In the genomic region with DNA sequence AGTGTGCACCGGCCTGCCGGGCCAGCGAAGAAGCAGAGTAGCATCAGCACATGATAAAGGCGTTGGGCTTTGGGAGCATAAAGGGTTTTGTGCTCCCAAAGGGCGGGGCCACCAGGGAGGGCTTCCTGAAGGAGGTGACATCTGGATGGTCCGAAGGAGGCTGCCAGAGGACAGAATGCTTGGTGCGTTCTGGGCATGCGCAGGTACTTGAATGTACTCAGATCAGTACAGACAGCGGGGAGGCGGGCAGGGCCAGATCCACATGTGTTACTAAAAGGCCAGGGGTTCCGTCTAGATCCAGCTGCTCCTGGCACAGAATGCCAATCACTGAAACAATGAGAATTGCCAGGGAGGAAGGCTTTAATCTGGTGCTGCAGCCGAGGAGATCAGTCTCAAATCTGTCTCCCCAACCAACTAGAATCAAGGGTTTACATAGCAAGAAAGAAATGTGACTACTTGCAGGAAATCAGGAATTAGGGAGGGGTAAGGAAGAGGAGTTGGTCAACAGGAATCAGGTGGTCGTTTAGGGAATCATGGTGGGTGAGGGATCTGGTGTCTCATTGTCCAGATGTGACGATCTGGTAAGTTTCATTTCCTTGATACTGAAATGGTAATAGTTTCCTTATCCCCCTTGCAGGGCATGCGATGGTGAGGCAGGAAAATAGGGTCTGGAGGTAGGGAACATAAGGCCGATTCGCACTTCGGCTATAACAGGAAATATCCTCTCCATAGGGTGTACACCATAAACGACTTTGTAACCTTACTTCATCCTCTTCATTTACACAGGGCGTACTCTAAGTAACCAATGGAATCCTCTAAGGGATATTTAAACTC, we compare ENCODE assay signal across 8 cellular contexts. TPM values are rescaled to one million over a fixed set of nuclear protein-coding genes. Genes with fewer than 3 reads are reported as not detected.
DNase-seq lines count a peak whose midpoint lies in the region; ATAC-seq and TF ChIP-seq lines count a peak whose summit lies in the region.

A gene with protein sequence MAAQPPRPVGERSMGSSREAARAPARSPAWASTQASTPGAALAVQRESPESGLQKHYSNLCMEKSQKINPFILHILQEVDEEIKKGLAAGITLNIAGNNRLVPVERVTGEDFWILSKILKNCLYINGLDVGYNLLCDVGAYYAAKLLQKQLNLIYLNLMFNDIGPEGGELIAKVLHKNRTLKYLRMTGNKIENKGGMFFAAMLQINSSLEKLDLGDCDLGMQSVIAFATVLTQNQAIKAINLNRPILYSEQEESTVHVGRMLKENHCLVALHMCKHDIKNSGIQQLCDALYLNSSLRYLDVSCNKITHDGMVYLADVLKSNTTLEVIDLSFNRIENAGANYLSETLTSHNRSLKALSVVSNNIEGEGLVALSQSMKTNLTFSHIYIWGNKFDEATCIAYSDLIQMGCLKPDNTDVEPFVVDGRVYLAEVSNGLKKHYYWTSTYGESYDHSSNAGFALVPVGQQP (minus strand): TSS at position 61 of the 834 bp plus-strand sequence. CDS start 356 bp downstream, outside the sequence.
A gene (plus strand): TSS at position 27 of the 834 bp plus-strand sequence. CDS start 9,052 bp downstream, outside the sequence.

- ATAC-seq in HG02571 (IDR thresholded peaks at IDR 0.05; ENCODE audit: unreplicated experiment): peak; percentile 48

- WGBS in spleen, 5 donors: 8 to 28% (median 23%) methylated on average over 20 of the region's 20 CpGs

- H3K27me3 ChIP-seq in brain microvascular endothelial cell (replicated peaks) (no peaks in the 10 kb centered on the region), spleen (replicated peaks in 1 of 7) (no peaks in the 10 kb centered on the region)

- H3K4me1 ChIP-seq in spleen: peaks cover 6 to 38% (median 27%) of the 10 kb centered on the region in 6 donors

- no peak for TF ChIP-seq CTCF in brain microvascular endothelial cell (IDR thresholded peaks at IDR 0.05; ENCODE audit: low read depth, low read length, missing control alignments)
- TF ChIP-seq CTCF in spleen (IDR thresholded peaks at IDR 0.05 in 8 of 11, conservative IDR thresholded peaks at IDR 0.05 in 3 of 11): no peak

- peak within 1 kb of the TSS; percentile 82 for H3K27ac Mint-ChIP-seq in T-helper 2 cell treated with Interferon-gamma antibody and Interleukin-4, amounts not matched to agents 5 μg/mL and 100 μg/mL, for 36 hours
- H3K27ac Mint-ChIP-seq in immature natural killer cell: peak within 1 kb of the TSS; percentile 65 to 88 (median 78)

- peak; percentile 69 for DNase-seq in GM03348 (ENCODE audit: low spot score)
- DNase-seq in NCI-H1436 (lab: John Stamatoyannopoulos, UW): peak; percentile 85
- DNase-seq in T-helper 2 cell treated with Interferon-gamma antibody and Interleukin-4, amounts not matched to agents 5 μg/mL and 100 μg/mL, for 36 hours (ENCODE audit: low spot score): peak; percentile 79
- DNase-seq in brain microvascular endothelial cell: peak; percentile 67
- peak; percentile 52 to 56 (median 55) for DNase-seq in immature natural killer cell
- peak; percentile 93 for DNase-seq in spleen
- no peak for DNase-seq in KG1 (lab: John Stamatoyannopoulos, UW)

- H3K4me3 Mint-ChIP-seq in T-helper 2 cell treated with Interferon-gamma antibody and Interleukin-4, amounts not matched to agents 5 μg/mL and 100 μg/mL, for 36 hours: peak within 1 kb of the TSS; percentile 85
- peak within 1 kb of the TSS; percentile 85 to 96 (median 89) for H3K4me3 Mint-ChIP-seq in immature natural killer cell

- H3K27ac ChIP-seq in brain microvascular endothelial cell (peak within 1 kb of the TSS; percentile 49), spleen (peak within 1 kb of the TSS; percentile 0 to 84 (median 77))

- peaks cover 22% of the 10 kb centered on the region for H3K27me3 Mint-ChIP-seq in T-helper 2 cell treated with Interferon-gamma antibody and Interleukin-4, amounts not matched to agents 5 μg/mL and 100 μg/mL, for 36 hours (ENCODE audit: low read depth)
- H3K27me3 Mint-ChIP-seq in immature natural killer cell (ENCODE audit: low read depth in 3 of 3): peaks cover 5 to 12% (median 7%) of the 10 kb centered on the region in 3 donors

- H3K36me3 ChIP-seq in brain microvascular endothelial cell (replicated peaks) (no peaks in the 10 kb centered on the region), spleen (no peaks in the 10 kb centered on the region)

- TF ChIP-seq POLR2A in spleen (IDR thresholded peaks at IDR 0.05): no peak

- in situ Hi-C loops in brain microvascular endothelial cell (cut with HindIII; ENCODE audit: low pct_ligation_motif_present, low sequenced_read_pairs): no loop called here

- H3K4me3 ChIP-seq in brain microvascular endothelial cell (ENCODE audit: low read depth, low read length) (peak within 1 kb of the TSS; percentile 65), spleen (peak within 1 kb of the TSS; percentile 49 to 86 (median 64))

- intact Hi-C loops in spleen (cut with DNase I; ENCODE audit: low total_unique reads): no loop called here

- H3K9me3 Mint-ChIP-seq in T-helper 2 cell treated with Interferon-gamma antibody and Interleukin-4, amounts not matched to agents 5 μg/mL and 100 μg/mL, for 36 hours: peaks cover 28% of the 10 kb centered on the region
- peaks cover 0 to 10% (median 8%) of the 10 kb centered on the region in 6 donors for H3K9me3 Mint-ChIP-seq in immature natural killer cell

- peaks cover 33% of the 10 kb centered on the region for H3K4me1 Mint-ChIP-seq in T-helper 2 cell treated with Interferon-gamma antibody and Interleukin-4, amounts not matched to agents 5 μg/mL and 100 μg/mL, for 36 hours (ENCODE audit: low read depth)
- peaks cover 27 to 28% of the 10 kb centered on the region in 2 donors for H3K4me1 Mint-ChIP-seq in immature natural killer cell

- H3K36me3 Mint-ChIP-seq in T-helper 2 cell treated with Interferon-gamma antibody and Interleukin-4, amounts not matched to agents 5 μg/mL and 100 μg/mL, for 36 hours (ENCODE audit: low read depth): peaks cover 12% of the 10 kb centered on the region
- peaks cover 0 to 4% (median 3%) of the 10 kb centered on the region in 3 donors for H3K36me3 Mint-ChIP-seq in immature natural killer cell

- peaks cover 0 to 16% (median 11%) of the 10 kb centered on the region in 8 donors for H3K9me3 ChIP-seq in spleen

RNA-seq across cellular contexts. Expression of the first gene that starts in this region (rescaled TPM):
- polyA plus RNA-seq in immature natural killer cell (under 1 TPM in 2 of 3 donors, not detected in 1; 0.30 to 0.40 TPM), spleen (1 to 10 TPM; 1.9 to 4.6 (median 2.7) TPM)
- total RNA-seq in spleen: 1 to 10 TPM; 1.2 to 8.9 (median 5.1) TPM

RNA-seq across cellular contexts. Expression of the second gene that starts in this region (rescaled TPM):
- not detected for polyA plus RNA-seq in immature natural killer cell
- total RNA-seq in spleen: under 1 TPM in 2 of 7 donors, not detected in 5; 0.19 to 0.27 TPM
- polyA plus RNA-seq in spleen: under 1 TPM in 1 of 3 donors, not detected in 2; 0.06 TPM

Comparison
In these comparisons a context has a peak if more than half of its experiments do, and no peak if none do; other contexts are left out.
1. Peak in DNase-seq in immature natural killer cell; RNA of the genes that start here not detected or under 1 TPM.